In the genomic region with DNA sequence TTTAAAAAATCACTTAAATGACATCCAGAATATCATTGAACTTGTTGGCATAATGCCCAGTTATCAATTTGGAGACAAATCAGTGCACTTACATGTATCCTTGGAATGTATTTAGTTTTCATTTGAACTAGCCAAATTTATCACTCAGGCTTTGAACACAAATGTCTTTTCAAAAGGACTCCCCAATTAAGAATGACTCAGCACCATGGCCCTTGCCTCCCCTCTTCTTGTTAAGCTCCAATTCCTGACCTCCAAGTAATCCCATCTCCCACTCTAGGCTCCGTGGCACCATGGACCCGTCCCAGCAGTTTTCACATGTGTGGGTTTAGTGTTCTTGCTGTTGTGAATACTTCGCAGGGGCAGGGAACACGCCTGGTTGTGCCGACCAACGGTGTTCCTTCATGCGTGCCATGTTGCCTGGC, we compare ENCODE assay signal across 11 cellular contexts. TPM values are rescaled to one million over a fixed set of nuclear protein-coding genes. Genes with fewer than 3 reads are reported as not detected.
DNase-seq lines count a peak whose midpoint lies in the region; ATAC-seq, FAIRE-seq and TF ChIP-seq lines count a peak whose summit lies in the region.
"Had no signal": no experiment of that assay in that cellular context is flagged by ENCODE, and none has a peak within 500 bp of the region (broad histone marks: within the 10 kb centered on the region; RNA-seq: fewer than 3 reads in every experiment).

No MANE protein-coding gene starts in this region.

- no peak for TF ChIP-seq EP300 in K562 (IDR thresholded peaks at IDR 0.05; ENCODE audit: low read length)

- no peaks in the 10 kb centered on the region for H4K20me1 ChIP-seq in K562 (replicated peaks; ENCODE audit: control insufficient read depth, insufficient read depth, low read length)

- no peak overlapping the region for H2BK15ac ChIP-seq in mesendoderm (replicated peaks; ENCODE audit: low read depth)

- no peak overlapping the region for H4K8ac ChIP-seq in mesendoderm (ENCODE audit: low read depth, low read length)

- no peak for TF ChIP-seq RAD21 in K562 (CRISPR knock-in tag; conservative IDR thresholded peaks at IDR 0.05 in 1 of 2, IDR thresholded peaks at IDR 0.05 in 1 of 2)

- ATAC-seq in left ventricle myocardium superior (no peak), K562 (no peak), upper lobe of right lung (no peak)
- ATAC-seq: stimulated activated effector memory CD8-positive, alpha-beta T cell treated with anti-CD3 and anti-CD28 coated beads, Interleukin-12 subunit alpha, Interleukin-12 subunit beta, amount 100 ng/mL, for 72 hours had no signal

- no peak overlapping the region for H3K18ac ChIP-seq in mesendoderm (ENCODE audit: low read length)

- DNase-seq in left ventricle myocardium inferior, result no peak
- no peak for DNase-seq in left ventricle myocardium superior
- DNase-seq in K562 (ENCODE audit: extremely low read depth in 1 of 4, low spot score in 3 of 4), result no peak
- DNase-seq in mesendoderm, result peak; percentile 53
- no peak for DNase-seq in upper lobe of right lung
- no peak for DNase-seq in NCI-H345 (lab: John Stamatoyannopoulos, UW)
- no peak for DNase-seq in DMS153 (lab: John Stamatoyannopoulos, UW)
- DNase-seq in stimulated activated CD4-positive, alpha-beta T cell treated with anti-CD3 and anti-CD28 coated beads, Interleukin-4, amount 100 ng/mL, for 4 hours, result no peak
- DNase-seq: NCI-H1436 had no signal

- no peaks in the 10 kb centered on the region for H3K36me3 ChIP-seq in left ventricle myocardium inferior
- H3K36me3 ChIP-seq in K562 (ENCODE audit: control insufficient read depth, insufficient read depth, low read length), result no peaks in the 10 kb centered on the region
- H3K36me3 ChIP-seq in mesendoderm (ENCODE audit: control insufficient read depth, insufficient read depth, low read length), result no peaks in the 10 kb centered on the region
- H3K36me3 ChIP-seq in upper lobe of right lung, result no peaks in the 10 kb centered on the region

- H2BK5ac ChIP-seq in mesendoderm (ENCODE audit: low read length), result peak overlapping the region; percentile 43

- WGBS in K562 (ENCODE audit: insufficient coverage, low coverage, missing lambda C conversion rate), result 10% methylated on average over 7 of the region's 7 CpGs
- no CpG with 5 or more reads among the region's 7 CpGs for WGBS in mesendoderm (ENCODE audit: extremely low coverage, insufficient coverage, low lambda C conversion rate)

- H3K79me1 ChIP-seq in mesendoderm (ENCODE audit: low read length), result peaks cover 4% of the 10 kb centered on the region

- no peak overlapping the region for H3K23ac ChIP-seq in mesendoderm (ENCODE audit: low read length)

- H2AFZ ChIP-seq in K562 (ENCODE audit: low read depth, low read length), result no peak overlapping the region

- H4K5ac ChIP-seq in mesendoderm (ENCODE audit: low read length), result no peak overlapping the region

- intact Hi-C loops in left ventricle myocardium inferior (cut with micrococcal nuclease) (no loop called here), left ventricle myocardium superior (cut with micrococcal nuclease) (no loop called here), K562 (cut with micrococcal nuclease) (no loop called here), upper lobe of right lung (cut with DNase I) (no loop called here)

- CTCF ChIA-PET in K562 (lab: Yijun Ruan, JAX; ENCODE audit: low intra/inter-chr PET ratio), result no interaction called here

- no peaks in the 10 kb centered on the region for H3K9me1 ChIP-seq in K562 (ENCODE audit: control insufficient read depth, insufficient read depth, low read length)

- POLR2A ChIA-PET in K562 (lab: Yijun Ruan, JAX), result interaction anchor here (1.9 kb wide), 1 partner anchor 9 kb away, joined by 5 read pairs; no protein-coding TSS in a partner anchor

- in situ Hi-C loops in K562 (cut with MboI), result no loop called here

- H3K9me3 ChIP-seq in left ventricle myocardium inferior (replicated peaks), result no peaks in the 10 kb centered on the region
- no peaks in the 10 kb centered on the region for H3K9me3 ChIP-seq in K562 (replicated peaks; ENCODE audit: control insufficient read depth, insufficient read depth, low read depth, low read length)
- H3K9me3 ChIP-seq in upper lobe of right lung, result no peaks in the 10 kb centered on the region

- no peak for TF ChIP-seq POLR2A in K562 (conservative IDR thresholded peaks at IDR 0.05)

- H3K79me2 ChIP-seq in K562 (ENCODE audit: control insufficient read depth, insufficient read depth, low read length), result no peaks in the 10 kb centered on the region
- H3K79me2 ChIP-seq in mesendoderm (ENCODE audit: control insufficient read depth, insufficient read depth, low read length), result peaks cover 27% of the 10 kb centered on the region

- H3K4me3 ChIP-seq in left ventricle myocardium inferior, result peak overlapping the region; percentile 75
- no peak overlapping the region for H3K4me3 ChIP-seq in K562
- no peak overlapping the region for H3K4me3 ChIP-seq in mesendoderm (ENCODE audit: low read length)
- peak overlapping the region; percentile 62 for H3K4me3 ChIP-seq in upper lobe of right lung

- H3K4me1 ChIP-seq in left ventricle myocardium inferior (peaks cover 33% of the 10 kb centered on the region), K562 (replicated peaks in 1 of 2; ENCODE audit: control insufficient read depth in 2 of 2, insufficient read depth in 2 of 2, low read length in 2 of 2) (peaks cover 0 to 19% of the 10 kb centered on the region in 2 experiments; a peak in 2 of 5 replicates), mesendoderm (ENCODE audit: control insufficient read depth, low read depth, low read length) (peaks cover 5% of the 10 kb centered on the region), upper lobe of right lung (no peaks in the 10 kb centered on the region)

- TSS peak; percentile 53 for BruUV-seq in K562 (replicated peaks; lab: Mats Ljungman, UMichigan)

- no peak overlapping the region for H3K9ac ChIP-seq in K562 (ENCODE audit: insufficient read depth in 1 of 2, low read depth in 2 of 2, low read length in 2 of 2)
- H3K9ac ChIP-seq in mesendoderm (ENCODE audit: low read length), result peak overlapping the region; percentile 38

- H3K4me2 ChIP-seq in K562 (ENCODE audit: insufficient read depth, low read length) (no peak overlapping the region), mesendoderm (ENCODE audit: low read length) (peak overlapping the region; percentile 10)

- H3K4ac ChIP-seq in mesendoderm (ENCODE audit: low read depth, low read length), result no peak overlapping the region

- H3K56ac ChIP-seq in mesendoderm (ENCODE audit: low read length), result peak overlapping the region; percentile 72

- H3K27ac ChIP-seq in left ventricle myocardium inferior (replicated peaks), result no peak overlapping the region
- H3K27ac ChIP-seq in K562 (ENCODE audit: extremely low read depth, low read depth, low read length), result no peak overlapping the region
- H3K27ac ChIP-seq in mesendoderm (ENCODE audit: low read depth, low read length), result no peak overlapping the region
- H3K27ac ChIP-seq in upper lobe of right lung, result no peak overlapping the region

- FAIRE-seq in K562 (lab: Jason Lieb, UNC), result peak; percentile 68
- FAIRE-seq: bronchial epithelial cell had no signal

- H2BK120ac ChIP-seq in mesendoderm (ENCODE audit: low read depth, low read length), result no peak overlapping the region

- no peak for TF ChIP-seq CTCF in left ventricle myocardium inferior (IDR thresholded peaks at IDR 0.05; ENCODE audit: borderline replicate concordance)
- TF ChIP-seq CTCF in K562 (IDR thresholded peaks at IDR 0.05 in 2 of 3, conservative IDR thresholded peaks at IDR 0.05 in 1 of 3; ENCODE audit: insufficient read depth in 2 of 3, low read depth in 1 of 3, low read length in 3 of 3), result no peak
- TF ChIP-seq CTCF in upper lobe of right lung (IDR thresholded peaks at IDR 0.05), result no peak

- no peak overlapping the region for H2AK5ac ChIP-seq in mesendoderm (ENCODE audit: low read length)

- peaks cover 35% of the 10 kb centered on the region for H3K27me3 ChIP-seq in left ventricle myocardium inferior (ENCODE audit: low read depth)
- H3K27me3 ChIP-seq in K562 (ENCODE audit: control insufficient read depth in 2 of 2, insufficient read depth in 2 of 2, low read length in 2 of 2), result peaks cover 40 to 41% of the 10 kb centered on the region in 2 experiments
- no peaks in the 10 kb centered on the region for H3K27me3 ChIP-seq in mesendoderm (ENCODE audit: insufficient read depth, low read length, poor library complexity)
- H3K27me3 ChIP-seq in upper lobe of right lung, result peaks cover 21% of the 10 kb centered on the region

TF ChIP-seq in K562, 482 proteins besides CTCF, POLR2A, EP300 and RAD21 (continues in another document):
- no peak for TF ChIP-seq SRSF3 (IDR thresholded peaks at IDR 0.05; ENCODE audit: insufficient read depth, low read length)

RNA-seq across cellular contexts. Expression of a gene that starts 2.7 kb away (rescaled TPM):
- total RNA-seq in left ventricle myocardium inferior, result 13.1 TPM
- 15.1 TPM for total RNA-seq in left ventricle myocardium superior
- 0.44 and 0.67 TPM in 2 replicates for total RNA-seq in K562 (2011; cell fraction: chromatin; rRNA removed; ENCODE audit: low replicate concordance)
- total RNA-seq in K562 (2011; cell fraction: nucleolus; rRNA removed), result 0.26 and 0.50 TPM in 2 replicates
- total RNA-seq in K562 (2011; cell fraction: nucleoplasm; rRNA removed), result 0.37 and 0.99 TPM in 2 replicates
- 0.69 and 0.82 TPM in 2 replicates for total RNA-seq in K562 (2014; rRNA removed)
- 0.55 and 0.93 TPM in 2 replicates for total RNA-seq in K562 (2014; rRNA removed; fragmentation: Illumina TruSeq; extraction: Trizol)
- total RNA-seq in K562 (2015; rRNA removed; fragmentation: Illumina TruSeq; extraction: Trizol), result 0.57 and 0.62 TPM in 2 replicates
- total RNA-seq in K562 (2021), result 0.72 and 1.0 TPM in 2 replicates
- 0.32 and 2.0 TPM in 2 replicates for polyA plus RNA-seq in K562 (2011; rRNA removed)
- polyA plus RNA-seq in K562 (2011; cell fraction: cytosol; rRNA removed), result 0.16 and 0.61 TPM in 2 replicates
- polyA plus RNA-seq in K562 (2011; cell fraction: nucleus; rRNA removed), result 0.45 and 1.2 TPM in 2 replicates
- 0.15 and 1.3 TPM in 2 replicates for polyA plus RNA-seq in K562 (2012)
- polyA plus RNA-seq in K562 (2014; fragmentation: Illumina TruSeq; extraction: Trizol), result 0.64 and 0.67 TPM in 2 replicates
- polyA plus RNA-seq in K562 (2014; fragmentation: Nextera tagmentation; extraction: Ambion mirVana), result under 1 TPM; 0.08 to 0.13 TPM
- polyA plus RNA-seq in K562 (2014; rRNA removed), result 0.18 and 0.49 TPM in 2 replicates
- 1.0 and 3.6 TPM in 2 replicates for polyA minus RNA-seq in K562 (2011; rRNA and poly(A)+ RNA removed)
- 0.82 and 1.6 TPM in 2 replicates for polyA minus RNA-seq in K562 (2011; cell fraction: cytosol; rRNA and poly(A)+ RNA removed)
- 0.33 and 0.54 TPM in 2 replicates for polyA minus RNA-seq in K562 (2011; cell fraction: nucleus; rRNA and poly(A)+ RNA removed)
- 33.8 TPM for polyA plus RNA-seq in mesendoderm (2013, experiment 1 of 2)
- 34.4 TPM for polyA plus RNA-seq in mesendoderm (2013, experiment 2 of 2)
- total RNA-seq in upper lobe of right lung, result 40.8 TPM

Comparison
In these comparisons a context has a peak if more than half of its experiments do, and no peak if none do; other contexts are left out.
1. H3K4me3 ChIP-seq: peak in left ventricle myocardium inferior (single experiment) and upper lobe of right lung (single experiment); none in K562 (single experiment) and mesendoderm (single experiment).